In genomic region chr2:19150726-19151125, GRCh38 we compare ENCODE assay signal across 35 cellular contexts.
"Had no signal": no experiment of that assay in that cellular context is flagged by ENCODE, and none has a peak within 500 bp of the region (broad histone marks: within the 10 kb centered on the region; RNA-seq: fewer than 3 reads in every experiment).

No MANE protein-coding gene starts in this region.

- H3K36me3 ChIP-seq: MG63 had no signal

- H3K27me3 ChIP-seq: MG63 had no signal

- H3K9me3 ChIP-seq: MG63 had no signal

- H3K4me3 ChIP-seq: MG63 had no signal

- DNase-seq: Kasumi-1, MG63, MM.1S, MV-4-11, NCI-H1048, NCI-H1092, NCI-H1092 treated with DMSO at 0.1 percent for 48 hours, NCI-H1105, NCI-H1105 treated with DMSO at 0.1 percent for 48 hours, NCI-H1417, NCI-H1417 treated with DMSO at 0.1 percent for 48 hours, NCI-H1436, NCI-H1436 treated with DMSO at 0.1 percent for 48 hours, NCI-H146, NCI-H1694, NCI-H1694 treated with DMSO at 0.1 percent for 48 hours, NCI-H187 treated with DMSO at 0.1 percent for 48 hours, NCI-H1930, NCI-H2029, NCI-H2029 treated with DMSO at 0.1 percent for 48 hours, NCI-H2081, NCI-H2081 treated with DMSO at 0.1 percent for 48 hours, NCI-H2107, NCI-H2171, NCI-H2171 treated with DMSO at 0.1 percent for 48 hours, NCI-H2227 treated with DMSO at 0.1 percent for 48 hours, NCI-H226, NCI-H345, NCI-H446, NCI-H446 treated with DMSO at 0.1 percent for 48 hours, NCI-H510A, NCI-H510A treated with DMSO at 0.1 percent for 48 hours, NCI-H524, NCI-H524 treated with DMSO at 0.1 percent for 48 hours, NCI-H526 had no signal
